ENCODE assay signal across 18 cellular contexts in the genomic region with DNA sequence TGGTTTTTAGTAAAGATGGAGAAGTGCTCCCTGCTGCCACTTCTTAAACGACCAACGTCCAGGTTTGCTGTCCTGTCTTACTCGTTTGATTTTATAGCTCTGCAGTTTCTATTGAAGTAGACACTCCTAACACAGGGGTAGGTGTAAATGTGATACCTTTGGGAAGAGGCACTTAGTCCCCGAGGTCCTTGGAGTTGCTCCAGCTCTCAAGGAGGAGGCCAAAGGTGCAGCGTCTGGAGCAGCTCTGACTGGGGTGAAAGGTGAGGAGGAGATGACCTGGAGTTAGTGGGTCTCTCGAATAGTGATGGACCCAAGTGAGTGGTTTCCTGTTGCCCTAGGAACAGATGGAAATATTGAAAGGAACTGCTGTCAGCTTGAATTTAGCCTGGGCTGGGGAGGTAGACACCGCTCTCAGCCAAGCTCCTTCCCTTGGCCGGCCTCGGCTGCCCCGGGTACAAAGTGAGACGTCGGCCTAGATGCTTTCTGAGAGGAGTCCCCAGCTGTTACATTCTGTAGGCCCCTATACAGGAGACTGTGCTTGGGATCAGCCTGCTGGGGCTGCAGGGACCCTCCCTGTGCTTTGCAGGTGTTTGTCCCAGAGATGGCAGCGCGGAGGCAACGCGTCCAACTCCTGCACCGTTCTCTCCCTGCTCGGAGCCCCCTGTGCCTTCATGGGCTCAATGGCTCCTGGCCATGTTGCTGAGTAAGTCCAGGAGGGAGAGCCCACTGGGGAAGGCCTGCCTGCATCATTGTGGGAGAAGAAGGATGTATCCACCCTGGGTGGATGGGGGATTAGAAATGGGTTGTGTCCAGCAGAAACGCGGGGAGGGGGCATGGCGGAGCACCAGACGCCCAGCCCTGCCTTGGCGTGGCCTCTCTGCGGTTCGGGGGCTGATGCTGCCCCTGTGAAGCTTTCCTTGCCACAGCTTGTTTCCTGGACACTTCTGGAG. TPM values are rescaled to one million over a fixed set of nuclear protein-coding genes. Genes with fewer than 3 reads are reported as not detected.
"Had no signal": no experiment of that assay in that cellular context is flagged by ENCODE, and none has a peak within 500 bp of the region (broad histone marks: within the 10 kb centered on the region; RNA-seq: fewer than 3 reads in every experiment).

No MANE protein-coding gene starts in this region.

- H3K9me3 ChIP-seq: ascending aorta, gastrocnemius medialis, heart left ventricle, left ventricle myocardium inferior, ovary had no signal

- H3K9ac ChIP-seq: neural progenitor cell had no signal

- H3K4me2 ChIP-seq: neural progenitor cell had no signal

- DNase-seq: activated CD4-positive, alpha-beta T cell treated with anti-CD3 and anti-CD28 coated beads, Interleukin-2, amount 10 ng/mL, durations not matched to agents 7 days and 5 days; activated gamma-delta T cell; activated T-cell treated with anti-CD3 and anti-CD28 coated beads, Interleukin-2, amount 50 U/mL, for 72 hours; effector CD8-positive, alpha-beta T cell; gastrocnemius medialis; left ventricle myocardium inferior; stimulated activated naive CD4-positive, alpha-beta T cell; T-helper 1 cell; T-helper 9 cell had no signal

- ATAC-seq: activated T-cell treated with anti-CD3 and anti-CD28 coated beads, Interleukin-2, amount 50 U/mL, for 72 hours; esophagus mucosa; gastrocnemius medialis; heart left ventricle had no signal

- H3K27me3 ChIP-seq: ascending aorta, gastrocnemius medialis, heart left ventricle, ovary had no signal

- H3K36me3 Mint-ChIP-seq: activated naive CD4-positive, alpha-beta T cell treated with anti-CD3 and anti-CD28 coated beads, Interleukin-2, amount 50 U/mL, for 24 hours; neural progenitor cell had no signal

- H3K27ac Mint-ChIP-seq: activated naive CD4-positive, alpha-beta T cell treated with anti-CD3 and anti-CD28 coated beads, Interleukin-2, amount 50 U/mL, for 24 hours; neural progenitor cell had no signal

- H3K9me3 Mint-ChIP-seq: activated CD4-positive, alpha-beta T cell treated with anti-CD3 and anti-CD28 coated beads, Interleukin-2, amount 10 ng/mL, durations not matched to agents 7 days and 5 days; activated naive CD4-positive, alpha-beta T cell treated with anti-CD3 and anti-CD28 coated beads, Interleukin-2, amount 50 U/mL, for 24 hours; activated T-cell treated with anti-CD3 and anti-CD28 coated beads, Interleukin-2, amount 50 U/mL, for 72 hours; central memory CD8-positive, alpha-beta T cell; neural progenitor cell had no signal

- H2AFZ ChIP-seq: neural progenitor cell had no signal

- H3K27me3 Mint-ChIP-seq: activated CD4-positive, alpha-beta T cell treated with anti-CD3 and anti-CD28 coated beads, Interleukin-2, amount 10 ng/mL, durations not matched to agents 7 days and 5 days; activated naive CD4-positive, alpha-beta T cell treated with anti-CD3 and anti-CD28 coated beads, Interleukin-2, amount 50 U/mL, for 24 hours; central memory CD8-positive, alpha-beta T cell had no signal

- H3K4me3 Mint-ChIP-seq: activated CD4-positive, alpha-beta T cell treated with anti-CD3 and anti-CD28 coated beads, Interleukin-2, amount 10 ng/mL, durations not matched to agents 7 days and 5 days; activated naive CD4-positive, alpha-beta T cell treated with anti-CD3 and anti-CD28 coated beads, Interleukin-2, amount 50 U/mL, for 24 hours; activated T-cell treated with anti-CD3 and anti-CD28 coated beads, Interleukin-2, amount 50 U/mL, for 72 hours; central memory CD8-positive, alpha-beta T cell; neural progenitor cell had no signal

- H3K36me3 ChIP-seq: ascending aorta, gastrocnemius medialis, heart left ventricle, left ventricle myocardium inferior, neural progenitor cell, ovary had no signal

- H3K4me3 ChIP-seq: ascending aorta, coronary artery, gastrocnemius medialis, heart left ventricle, left ventricle myocardium inferior, neural progenitor cell, ovary had no signal

- H3K27ac ChIP-seq: ascending aorta, coronary artery, gastrocnemius medialis, heart left ventricle, left ventricle myocardium inferior, neural progenitor cell, ovary had no signal

RNA-seq across cellular contexts. Expression of gene ABHD1, which starts 31.6 kb away (rescaled TPM):
- total RNA-seq: ascending aorta, esophagus mucosa, urinary bladder had no signal
